ENCODE assay signal across 18 cellular contexts in genomic region chr11:118006153-118006534, GRCh38. TPM values are rescaled to one million over a fixed set of nuclear protein-coding genes. Genes with fewer than 3 reads are reported as not detected.
DNase-seq lines count a peak whose midpoint lies in the region; ATAC-seq, FAIRE-seq and TF ChIP-seq lines count a peak whose summit lies in the region.
"Had no signal": no experiment of that assay in that cellular context is flagged by ENCODE, and none has a peak within 500 bp of the region (broad histone marks: within the 10 kb centered on the region; RNA-seq: fewer than 3 reads in every experiment).

No MANE protein-coding gene starts in this region.

- H2AFZ ChIP-seq in SU-DHL-6 (ENCODE audit: low read depth, low read length, severe bottlenecking) (no peak overlapping the region), HepG2 (ENCODE audit: low read length) (no peak overlapping the region)

- no peaks in the 10 kb centered on the region for H3K27me3 ChIP-seq in CD4-positive, alpha-beta T cell (ENCODE audit: control insufficient read depth, insufficient read depth, low read length)
- no peaks in the 10 kb centered on the region for H3K27me3 ChIP-seq in SU-DHL-6 (ENCODE audit: low read length)
- peaks cover 5 to 20% of the 10 kb centered on the region in 2 experiments; a peak in 3 of 5 replicates for H3K27me3 ChIP-seq in HepG2 (ENCODE audit: control insufficient read depth in 1 of 2, insufficient read depth in 2 of 2, low read length in 2 of 2)
- H3K27me3 ChIP-seq in MG63, result no peaks in the 10 kb centered on the region
- H3K27me3 ChIP-seq: adrenal gland had no signal

- peak overlapping the region; percentile 83 for H3K27ac Mint-ChIP-seq in CD4-positive, alpha-beta T cell
- H3K27ac Mint-ChIP-seq: endodermal cell had no signal

- H3K9ac ChIP-seq in SU-DHL-6 (ENCODE audit: low read length), result peak overlapping the region; percentile 68; the same call in 1 of the 2 replicates
- H3K9ac ChIP-seq in HepG2 (ENCODE audit: insufficient read depth, low read depth, low read length), result no peak overlapping the region

- H4K20me1 ChIP-seq in SU-DHL-6 (ENCODE audit: low read depth, low read length), result no peaks in the 10 kb centered on the region
- no peaks in the 10 kb centered on the region for H4K20me1 ChIP-seq in HepG2 (ENCODE audit: insufficient read depth, low read length)

- no peak for FAIRE-seq in HepG2 (lab: Jason Lieb, UNC)

- H3K4me3 ChIP-seq in SU-DHL-6 (ENCODE audit: insufficient read depth, low read length, poor library complexity, severe bottlenecking), result no peak overlapping the region
- no peak overlapping the region for H3K4me3 ChIP-seq in HepG2 (replicated peaks in 1 of 3; ENCODE audit: insufficient read depth in 1 of 3, low read depth in 2 of 3, low read length in 3 of 3)
- H3K4me3 ChIP-seq in MG63, result no peak overlapping the region
- H3K4me3 ChIP-seq: adrenal gland, tibial nerve had no signal

- no peak for TF ChIP-seq CTCF in CD4-positive, alpha-beta T cell (IDR thresholded peaks at IDR 0.05)
- TF ChIP-seq CTCF in SU-DHL-6 (IDR thresholded peaks at IDR 0.05; ENCODE audit: insufficient read depth, low read length, poor library complexity, severe bottlenecking) (no peak), HepG2 (CRISPR knock-in tag; IDR thresholded peaks at IDR 0.05) (no peak)

- H3K9me2 ChIP-seq in SU-DHL-6 (replicated peaks; ENCODE audit: insufficient read depth, low read length), result no peaks in the 10 kb centered on the region

- peaks cover 98% of the 10 kb centered on the region for H3K4me1 Mint-ChIP-seq in CD4-positive, alpha-beta T cell (ENCODE audit: low read depth)

- TF ChIP-seq RAD21 in HepG2 (CRISPR knock-in tag; IDR thresholded peaks at IDR 0.05), result no peak

- no peak overlapping the region for H3K4me3 Mint-ChIP-seq in CD4-positive, alpha-beta T cell
- H3K4me3 Mint-ChIP-seq: endodermal cell had no signal

- 98% methylated on average over 4 of the region's 4 CpGs for WGBS in HepG2 (ENCODE audit: low lambda C conversion rate)

- no peak for TF ChIP-seq EP300 in HepG2 (IDR thresholded peaks at IDR 0.05; ENCODE audit: low read depth in 2 of 2, low read length in 2 of 2)
- no peak for TF ChIP-seq EP300 in HepG2 (CRISPR knock-in tag; IDR thresholded peaks at IDR 0.05; ENCODE audit: borderline replicate concordance)

- BruUV-seq in HepG2 (replicated peaks; lab: Mats Ljungman, UMichigan), result no TSS peak

- in situ Hi-C loops in HepG2 (cut with HindIII; ENCODE audit: extremely low pct_ligation_motif_present, low pct_unique_long_range_greater_than_20kb), result no loop called here

- POLR2A ChIA-PET in CD4-positive, alpha-beta T cell (lab: Charles Lee), result interaction anchor here (0.7 to 17.1 kb wide), 6 partner anchors 10 to 54 kb away, joined by 3 to 392 read pairs (median 68); partner anchors contain the start of gene IL10RA
- POLR2A ChIA-PET in HepG2 (lab: Yijun Ruan, JAX), result no interaction called here

- peak overlapping the region; percentile 74 for H3K4me2 ChIP-seq in SU-DHL-6 (ENCODE audit: low read depth, low read length, poor library complexity, severe bottlenecking)
- H3K4me2 ChIP-seq in HepG2 (ENCODE audit: low read depth, low read length), result no peak overlapping the region

- CTCF ChIA-PET in CD4-positive, alpha-beta T cell (lab: Charles Lee), result interaction anchor here (0.6 to 1.0 kb wide), 2 partner anchors 47 to 59 kb away, joined by 3 read pairs; no protein-coding TSS in a partner anchor
- CTCF ChIA-PET in HepG2 (lab: Yijun Ruan, JAX; ENCODE audit: low intra/inter-chr PET ratio, low total read pairs), result no interaction called here

- H3K9me3 Mint-ChIP-seq in CD4-positive, alpha-beta T cell, result no peaks in the 10 kb centered on the region

- no peaks in the 10 kb centered on the region for H3K79me2 ChIP-seq in SU-DHL-6 (ENCODE audit: insufficient read depth, low read length)
- H3K79me2 ChIP-seq in HepG2 (ENCODE audit: insufficient read depth, low read length), result no peaks in the 10 kb centered on the region

- H3K9me3 ChIP-seq in CD4-positive, alpha-beta T cell (ENCODE audit: control insufficient read depth, low read length), result no peaks in the 10 kb centered on the region
- no peaks in the 10 kb centered on the region for H3K9me3 ChIP-seq in SU-DHL-6 (ENCODE audit: insufficient read depth, low read length)
- no peaks in the 10 kb centered on the region for H3K9me3 ChIP-seq in HepG2 (ENCODE audit: low read length)
- no peaks in the 10 kb centered on the region for H3K9me3 ChIP-seq in MG63
- H3K9me3 ChIP-seq: adrenal gland, BE2C had no signal

- H3F3A ChIP-seq in SU-DHL-6 (ENCODE audit: insufficient read depth), result peaks cover 58% of the 10 kb centered on the region

- no peaks in the 10 kb centered on the region for H3K27me3 Mint-ChIP-seq in CD4-positive, alpha-beta T cell

- DNase-seq in Ammon's horn (ENCODE audit: low spot score), result peak; percentile 62
- DNase-seq in CD4-positive, alpha-beta T cell, result no peak
- no peak for DNase-seq in HepG2 (ENCODE audit: low spot score)
- no peak for DNase-seq in NCI-H446 treated with DMSO at 0.1 percent for 48 hours (lab: John Stamatoyannopoulos, UW)
- DNase-seq in NCI-H774 (lab: John Stamatoyannopoulos, UW), result no peak
- DNase-seq in MG63, result no peak
- DNase-seq: BE2C; endodermal cell; hypothalamus; IMR-90; NCI-H2081 treated with DMSO at 0.1 percent for 48 hours; NCI-H524 treated with DMSO at 0.1 percent for 48 hours; stimulated activated CD4-positive, alpha-beta T cell treated with anti-CD3 and anti-CD28 coated beads, Interleukin-4, amount 100 ng/mL, for 4 hours had no signal

- no peak for ATAC-seq in CD4-positive, alpha-beta T cell (ENCODE audit: poor library complexity)
- no peak for ATAC-seq in HepG2
- ATAC-seq in HG03280 (IDR thresholded peaks at IDR 0.05; ENCODE audit: unreplicated experiment), result no peak
- ATAC-seq: SK-N-SH treated with all-trans-retinoic acid at 6 μM for 48 hours had no signal

- H3K36me3 Mint-ChIP-seq in CD4-positive, alpha-beta T cell (ENCODE audit: low read depth), result peaks cover 23% of the 10 kb centered on the region

- H3K27ac ChIP-seq in CD4-positive, alpha-beta T cell (ENCODE audit: low read depth, low read length), result no peak overlapping the region
- peak overlapping the region; percentile 98 for H3K27ac ChIP-seq in SU-DHL-6 (ENCODE audit: low read depth, low read length)
- no peak overlapping the region for H3K27ac ChIP-seq in HepG2 (ENCODE audit: extremely low read length, insufficient read depth, low read length)

- H3K36me3 ChIP-seq in SU-DHL-6 (ENCODE audit: low read length) (no peaks in the 10 kb centered on the region), HepG2 (replicated peaks in 1 of 2; ENCODE audit: control insufficient read depth in 1 of 2, insufficient read depth in 2 of 2, low read length in 2 of 2) (no peaks in the 10 kb centered on the region), MG63 (no peaks in the 10 kb centered on the region)
- H3K36me3 ChIP-seq: adrenal gland, BE2C, tibial nerve had no signal

- H3K4me1 ChIP-seq in HepG2 (ENCODE audit: insufficient read depth, low read length), result peaks cover 15% of the 10 kb centered on the region
- H3K4me1 ChIP-seq: BE2C had no signal

- TF ChIP-seq POLR2A in HepG2 (IDR thresholded peaks at IDR 0.05; ENCODE audit: insufficient read depth in 1 of 2, low read depth in 2 of 2, low read length in 2 of 2), result no peak

- intact Hi-C loops in CD4-positive, alpha-beta T cell (cut with DNase I, micrococcal nuclease), result loop anchor here in 1 of 2 experiments (5.0 kb wide), 1 partner anchor 41 kb away; no protein-coding TSS in a partner anchor
- intact Hi-C loops in HepG2 (cut with micrococcal nuclease; ENCODE audit: unreplicated experiment), result no loop called here

TF ChIP-seq in HepG2, 621 proteins besides CTCF, POLR2A, EP300 and RAD21 (continues in another document):
- no peak for TF ChIP-seq DNMT3B (CRISPR knock-in tag; conservative IDR thresholded peaks at IDR 0.05)

RNA-seq across cellular contexts. Expression of gene IL10RA, which starts 19.9 kb away (rescaled TPM):
- 100 to 1,000 TPM; 193 to 203 TPM for total RNA-seq in CD4-positive, alpha-beta T cell
- total RNA-seq in HepG2 (2016; rRNA removed; fragmentation: Illumina TruSeq; extraction: Trizol), result not detected in 2 replicates
- not detected in 2 replicates for total RNA-seq in HepG2 (2016; cell fraction: cytosol; rRNA removed; fragmentation: Illumina TruSeq; extraction: Trizol; ENCODE audit: low read depth)
- total RNA-seq in HepG2 (2016; cell fraction: insoluble cytoplasmic fraction; rRNA removed; fragmentation: Illumina TruSeq; extraction: Trizol), result not detected in 2 replicates
- total RNA-seq in HepG2 (2016; cell fraction: membrane; rRNA removed; fragmentation: Illumina TruSeq; extraction: Trizol), result not detected in 2 replicates
- total RNA-seq in HepG2 (2016; cell fraction: nucleus; rRNA removed; fragmentation: Illumina TruSeq; extraction: Trizol), result not detected in 2 replicates
- 0.03 TPM in 1 of 2 replicates, not detected in the other for polyA plus RNA-seq in HepG2 (2011; rRNA removed)
- polyA plus RNA-seq in HepG2 (2011; cell fraction: cytosol; rRNA removed), result 0.01 TPM in 1 of 2 replicates, not detected in the other
- polyA plus RNA-seq in HepG2 (2011; cell fraction: nucleus; rRNA removed), result 0.07 TPM in 1 of 2 replicates, not detected in the other
- 0.29 TPM in 1 of 2 replicates, not detected in the other for polyA plus RNA-seq in HepG2 (2012)
- polyA plus RNA-seq in HepG2 (2016; cell fraction: cytosol; fragmentation: Illumina TruSeq; extraction: Trizol; ENCODE audit: low read depth), result not detected in 2 replicates
- not detected in 2 replicates for polyA plus RNA-seq in HepG2 (2016; cell fraction: insoluble cytoplasmic fraction; fragmentation: Illumina TruSeq; extraction: Trizol; ENCODE audit: low read depth)
- not detected in 2 replicates for polyA plus RNA-seq in HepG2 (2016; cell fraction: membrane; fragmentation: Illumina TruSeq; extraction: Trizol; ENCODE audit: low read depth)
- not detected in 2 replicates for polyA plus RNA-seq in HepG2 (2016; cell fraction: nucleus; fragmentation: Illumina TruSeq; extraction: Trizol; ENCODE audit: insufficient read depth, low read depth)
- 1.2 TPM in 1 of 2 replicates, not detected in the other for polyA minus RNA-seq in HepG2 (2011; rRNA and poly(A)+ RNA removed; ENCODE audit: low replicate concordance)
- not detected in 2 replicates for polyA minus RNA-seq in HepG2 (2011; cell fraction: cytosol; rRNA and poly(A)+ RNA removed)
- polyA minus RNA-seq in HepG2 (2011; cell fraction: nucleus; rRNA and poly(A)+ RNA removed), result not detected in 2 replicates
- 1.3 TPM in 1 of 2 replicates, not detected in the other for total RNA-seq in MG63 (2014; rRNA removed; shearing (Covaris generic); ENCODE audit: low replicate concordance)
- total RNA-seq: IMR-90 had no signal

Comparison
In these comparisons a context has a peak if more than half of its experiments do, and no peak if none do; other contexts are left out.
1. RNA of gene IL10RA, which starts 19.9 kb away (total RNA-seq): 193 to 203 TPM in CD4-positive, alpha-beta T cell; 1.3 TPM in MG63 and not detected in HepG2; every median in the first group is over 10 times any median in the second.